ENCODE assay signal across 22 cellular contexts in the genomic region with DNA sequence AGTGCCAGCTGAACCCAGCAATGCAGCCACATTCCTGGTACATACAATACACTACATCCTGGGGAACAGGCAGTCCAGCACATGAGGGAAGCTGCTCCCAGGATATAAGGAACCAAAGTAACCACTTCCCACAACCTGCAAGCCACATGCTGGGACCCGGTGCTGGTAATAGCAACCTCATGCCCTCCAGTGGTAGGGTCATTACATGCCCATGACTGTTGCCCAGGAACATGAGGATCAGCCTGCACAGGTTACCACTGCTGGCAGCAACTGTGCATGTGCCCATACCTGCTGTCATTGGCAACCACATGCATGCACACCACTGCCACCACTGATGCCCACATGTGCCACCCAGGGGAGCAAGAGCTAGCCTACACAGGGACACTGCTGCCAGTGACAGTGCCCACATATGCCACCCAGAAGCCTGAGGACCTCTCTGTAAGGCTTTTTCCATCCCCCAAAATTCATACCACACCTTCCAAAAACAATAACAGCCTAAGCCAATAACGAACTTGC.
A peak's percentile ranks its signal among the peaks of the same experiment; 100 is the strongest.
DNase-seq lines count a peak whose midpoint lies in the region; ATAC-seq and TF ChIP-seq lines count a peak whose summit lies in the region.
"Had no signal": no experiment of that assay in that cellular context is flagged by ENCODE, and none has a peak within 500 bp of the region (broad histone marks: within the 10 kb centered on the region; RNA-seq: fewer than 3 reads in every experiment).

No MANE protein-coding gene starts in this region.

- no peaks in the 10 kb centered on the region for H3K27me3 ChIP-seq in foreskin keratinocyte

- TF ChIP-seq CTCF in foreskin keratinocyte (conservative IDR thresholded peaks at IDR 0.05) = peak; percentile 23

- H3K27me3 Mint-ChIP-seq in activated T-helper 17 cell treated with anti-CD3 and anti-CD28 coated beads, Interleukin-2, amount 50 U/mL, for 72 hours = no peaks in the 10 kb centered on the region
- H3K27me3 Mint-ChIP-seq: CD4-positive, alpha-beta T cell; IgD-negative memory B cell had no signal

- ATAC-seq in foreskin keratinocyte (no peak), SK-N-SH treated with all-trans-retinoic acid at 6 μM for 48 hours (no peak)
- no peak for ATAC-seq in activated T-helper 17 cell treated with anti-CD3 and anti-CD28 coated beads, Interleukin-2, amount 50 U/mL, for 72 hours (replicated peaks)
- ATAC-seq: A549, Right ventricle myocardium inferior had no signal

- no peaks in the 10 kb centered on the region for H3K36me3 Mint-ChIP-seq in activated T-helper 17 cell treated with anti-CD3 and anti-CD28 coated beads, Interleukin-2, amount 50 U/mL, for 72 hours (ENCODE audit: low read depth)
- H3K36me3 Mint-ChIP-seq: IgD-negative memory B cell had no signal

- H3K27ac Mint-ChIP-seq in activated T-helper 17 cell treated with anti-CD3 and anti-CD28 coated beads, Interleukin-2, amount 50 U/mL, for 72 hours = no peak overlapping the region
- H3K27ac Mint-ChIP-seq: CD4-positive, alpha-beta T cell; IgD-negative memory B cell had no signal

- H3K4me1 Mint-ChIP-seq in activated T-helper 17 cell treated with anti-CD3 and anti-CD28 coated beads, Interleukin-2, amount 50 U/mL, for 72 hours = no peaks in the 10 kb centered on the region

- no peak overlapping the region for H3K4me3 Mint-ChIP-seq in activated T-helper 17 cell treated with anti-CD3 and anti-CD28 coated beads, Interleukin-2, amount 50 U/mL, for 72 hours
- H3K4me3 Mint-ChIP-seq: CD4-positive, alpha-beta T cell; IgD-negative memory B cell had no signal

- no peak overlapping the region for H3K27ac ChIP-seq in foreskin keratinocyte
- H3K27ac ChIP-seq: A549, HL-60 had no signal

- DNase-seq in EL (peak; percentile 5), HT1080 (ENCODE audit: low read depth) (peak; percentile 13), foreskin keratinocyte (no peak), myocyte (ENCODE audit: low read depth) (peak; percentile 3), superior temporal gyrus (ENCODE audit: extremely low spot score) (no peak), kidney glomerular epithelial cell (lab: John Stamatoyannopoulos, UW) (no peak)
- DNase-seq: Caco-2; CD4-positive, alpha-beta T cell; Karpas-422; MM.1S; NCI-H1092; NCI-H146; NCI-H2081; NCI-H2171 treated with DMSO at 0.1 percent for 48 hours; NCI-H446; NCI-H526 treated with DMSO at 0.1 percent for 48 hours had no signal

- H3K4me1 ChIP-seq in foreskin keratinocyte = no peaks in the 10 kb centered on the region
- H3K4me1 ChIP-seq: A549, Caco-2 had no signal

- H3K9me3 Mint-ChIP-seq in activated T-helper 17 cell treated with anti-CD3 and anti-CD28 coated beads, Interleukin-2, amount 50 U/mL, for 72 hours = peaks cover 12% of the 10 kb centered on the region

TF ChIP-seq in SK-N-SH treated with all-trans-retinoic acid at 6 μM for 48 hours, 23 proteins besides CTCF, POLR2A, EP300 and RAD21:
- TF ChIP-seq, protein P1, sequence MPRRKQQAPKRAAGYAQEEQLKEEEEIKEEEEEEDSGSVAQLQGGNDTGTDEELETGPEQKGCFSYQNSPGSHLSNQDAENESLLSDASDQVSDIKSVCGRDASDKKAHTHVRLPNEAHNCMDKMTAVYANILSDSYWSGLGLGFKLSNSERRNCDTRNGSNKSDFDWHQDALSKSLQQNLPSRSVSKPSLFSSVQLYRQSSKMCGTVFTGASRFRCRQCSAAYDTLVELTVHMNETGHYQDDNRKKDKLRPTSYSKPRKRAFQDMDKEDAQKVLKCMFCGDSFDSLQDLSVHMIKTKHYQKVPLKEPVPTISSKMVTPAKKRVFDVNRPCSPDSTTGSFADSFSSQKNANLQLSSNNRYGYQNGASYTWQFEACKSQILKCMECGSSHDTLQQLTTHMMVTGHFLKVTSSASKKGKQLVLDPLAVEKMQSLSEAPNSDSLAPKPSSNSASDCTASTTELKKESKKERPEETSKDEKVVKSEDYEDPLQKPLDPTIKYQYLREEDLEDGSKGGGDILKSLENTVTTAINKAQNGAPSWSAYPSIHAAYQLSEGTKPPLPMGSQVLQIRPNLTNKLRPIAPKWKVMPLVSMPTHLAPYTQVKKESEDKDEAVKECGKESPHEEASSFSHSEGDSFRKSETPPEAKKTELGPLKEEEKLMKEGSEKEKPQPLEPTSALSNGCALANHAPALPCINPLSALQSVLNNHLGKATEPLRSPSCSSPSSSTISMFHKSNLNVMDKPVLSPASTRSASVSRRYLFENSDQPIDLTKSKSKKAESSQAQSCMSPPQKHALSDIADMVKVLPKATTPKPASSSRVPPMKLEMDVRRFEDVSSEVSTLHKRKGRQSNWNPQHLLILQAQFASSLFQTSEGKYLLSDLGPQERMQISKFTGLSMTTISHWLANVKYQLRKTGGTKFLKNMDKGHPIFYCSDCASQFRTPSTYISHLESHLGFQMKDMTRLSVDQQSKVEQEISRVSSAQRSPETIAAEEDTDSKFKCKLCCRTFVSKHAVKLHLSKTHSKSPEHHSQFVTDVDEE (CRISPR knock-in tag; IDR thresholded peaks at IDR 0.05) = no peak
- no peak for TF ChIP-seq OSR1 (CRISPR knock-in tag; IDR thresholded peaks at IDR 0.05)
- TF ChIP-seq ARNTL (CRISPR knock-in tag; IDR thresholded peaks at IDR 0.05; ENCODE audit: borderline replicate concordance, low read depth) = no peak
- TF ChIP-seq CSDC2 (CRISPR knock-in tag; IDR thresholded peaks at IDR 0.05) = no peak
- TF ChIP-seq, protein P2, sequence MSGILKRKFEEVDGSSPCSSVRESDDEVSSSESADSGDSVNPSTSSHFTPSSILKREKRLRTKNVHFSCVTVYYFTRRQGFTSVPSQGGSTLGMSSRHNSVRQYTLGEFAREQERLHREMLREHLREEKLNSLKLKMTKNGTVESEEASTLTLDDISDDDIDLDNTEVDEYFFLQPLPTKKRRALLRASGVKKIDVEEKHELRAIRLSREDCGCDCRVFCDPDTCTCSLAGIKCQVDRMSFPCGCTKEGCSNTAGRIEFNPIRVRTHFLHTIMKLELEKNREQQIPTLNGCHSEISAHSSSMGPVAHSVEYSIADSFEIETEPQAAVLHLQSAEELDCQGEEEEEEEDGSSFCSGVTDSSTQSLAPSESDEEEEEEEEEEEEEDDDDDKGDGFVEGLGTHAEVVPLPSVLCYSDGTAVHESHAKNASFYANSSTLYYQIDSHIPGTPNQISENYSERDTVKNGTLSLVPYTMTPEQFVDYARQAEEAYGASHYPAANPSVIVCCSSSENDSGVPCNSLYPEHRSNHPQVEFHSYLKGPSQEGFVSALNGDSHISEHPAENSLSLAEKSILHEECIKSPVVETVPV (CRISPR knock-in tag; IDR thresholded peaks at IDR 0.05) = no peak
- no peak for TF ChIP-seq ZNF8 (CRISPR knock-in tag; IDR thresholded peaks at IDR 0.05)
- TF ChIP-seq ZNF70 (CRISPR knock-in tag; IDR thresholded peaks at IDR 0.05) = no peak
- TF ChIP-seq TCF4 (CRISPR knock-in tag; IDR thresholded peaks at IDR 0.05; ENCODE audit: borderline replicate concordance) = no peak
- no peak for TF ChIP-seq GLIS3 (CRISPR knock-in tag; IDR thresholded peaks at IDR 0.05)
- TF ChIP-seq, protein P3, sequence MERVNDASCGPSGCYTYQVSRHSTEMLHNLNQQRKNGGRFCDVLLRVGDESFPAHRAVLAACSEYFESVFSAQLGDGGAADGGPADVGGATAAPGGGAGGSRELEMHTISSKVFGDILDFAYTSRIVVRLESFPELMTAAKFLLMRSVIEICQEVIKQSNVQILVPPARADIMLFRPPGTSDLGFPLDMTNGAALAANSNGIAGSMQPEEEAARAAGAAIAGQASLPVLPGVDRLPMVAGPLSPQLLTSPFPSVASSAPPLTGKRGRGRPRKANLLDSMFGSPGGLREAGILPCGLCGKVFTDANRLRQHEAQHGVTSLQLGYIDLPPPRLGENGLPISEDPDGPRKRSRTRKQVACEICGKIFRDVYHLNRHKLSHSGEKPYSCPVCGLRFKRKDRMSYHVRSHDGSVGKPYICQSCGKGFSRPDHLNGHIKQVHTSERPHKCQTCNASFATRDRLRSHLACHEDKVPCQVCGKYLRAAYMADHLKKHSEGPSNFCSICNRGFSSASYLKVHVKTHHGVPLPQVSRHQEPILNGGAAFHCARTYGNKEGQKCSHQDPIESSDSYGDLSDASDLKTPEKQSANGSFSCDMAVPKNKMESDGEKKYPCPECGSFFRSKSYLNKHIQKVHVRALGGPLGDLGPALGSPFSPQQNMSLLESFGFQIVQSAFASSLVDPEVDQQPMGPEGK (CRISPR knock-in tag; IDR thresholded peaks at IDR 0.05; ENCODE audit: borderline replicate concordance) = no peak
- TF ChIP-seq, protein P4, sequence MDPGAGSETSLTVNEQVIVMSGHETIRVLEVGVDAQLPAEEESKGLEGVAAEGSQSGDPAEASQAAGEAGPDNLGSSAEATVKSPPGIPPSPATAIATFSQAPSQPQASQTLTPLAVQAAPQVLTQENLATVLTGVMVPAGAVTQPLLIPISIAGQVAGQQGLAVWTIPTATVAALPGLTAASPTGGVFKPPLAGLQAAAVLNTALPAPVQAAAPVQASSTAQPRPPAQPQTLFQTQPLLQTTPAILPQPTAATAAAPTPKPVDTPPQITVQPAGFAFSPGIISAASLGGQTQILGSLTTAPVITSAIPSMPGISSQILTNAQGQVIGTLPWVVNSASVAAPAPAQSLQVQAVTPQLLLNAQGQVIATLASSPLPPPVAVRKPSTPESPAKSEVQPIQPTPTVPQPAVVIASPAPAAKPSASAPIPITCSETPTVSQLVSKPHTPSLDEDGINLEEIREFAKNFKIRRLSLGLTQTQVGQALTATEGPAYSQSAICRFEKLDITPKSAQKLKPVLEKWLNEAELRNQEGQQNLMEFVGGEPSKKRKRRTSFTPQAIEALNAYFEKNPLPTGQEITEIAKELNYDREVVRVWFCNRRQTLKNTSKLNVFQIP (CRISPR knock-in tag; IDR thresholded peaks at IDR 0.05; ENCODE audit: borderline replicate concordance, low read depth) = no peak
- no peak for TF ChIP-seq SNAI2 (CRISPR knock-in tag; IDR thresholded peaks at IDR 0.05)
- no peak for TF ChIP-seq ZNF565 (CRISPR knock-in tag; conservative IDR thresholded peaks at IDR 0.05; ENCODE audit: low read depth)
- TF ChIP-seq ZC3H10 (CRISPR knock-in tag; IDR thresholded peaks at IDR 0.05) = no peak
- no peak for TF ChIP-seq TOX (CRISPR knock-in tag; IDR thresholded peaks at IDR 0.05; ENCODE audit: borderline replicate concordance)
- TF ChIP-seq ISL1 (CRISPR knock-in tag; IDR thresholded peaks at IDR 0.05) = no peak
- TF ChIP-seq ESRRG (CRISPR knock-in tag; IDR thresholded peaks at IDR 0.05) = no peak

Comparison
In these comparisons a context has a peak if more than half of its experiments do, and no peak if none do; other contexts are left out.
1. DNase-seq: peak in EL (single experiment), HT1080 (single experiment) and myocyte (single experiment); none in foreskin keratinocyte (0 of 2), superior temporal gyrus (single experiment) and kidney glomerular epithelial cell (single experiment).